Comparison of ENCODE assay signal across 1 cellular context in genomic region chr7:149261829-149262617, GRCh38.
TF ChIP-seq lines count a peak whose summit lies in the region.

Gene ZNF783, plus strand, starts transcription at chr7:149262196. Its CDS starts 138 bp downstream, at chr7:149262334.

TF ChIP-seq in HepG2, 621 proteins besides CTCF, POLR2A, EP300 and RAD21 (continued from another document and continues in another):
- TF ChIP-seq, protein P1, sequence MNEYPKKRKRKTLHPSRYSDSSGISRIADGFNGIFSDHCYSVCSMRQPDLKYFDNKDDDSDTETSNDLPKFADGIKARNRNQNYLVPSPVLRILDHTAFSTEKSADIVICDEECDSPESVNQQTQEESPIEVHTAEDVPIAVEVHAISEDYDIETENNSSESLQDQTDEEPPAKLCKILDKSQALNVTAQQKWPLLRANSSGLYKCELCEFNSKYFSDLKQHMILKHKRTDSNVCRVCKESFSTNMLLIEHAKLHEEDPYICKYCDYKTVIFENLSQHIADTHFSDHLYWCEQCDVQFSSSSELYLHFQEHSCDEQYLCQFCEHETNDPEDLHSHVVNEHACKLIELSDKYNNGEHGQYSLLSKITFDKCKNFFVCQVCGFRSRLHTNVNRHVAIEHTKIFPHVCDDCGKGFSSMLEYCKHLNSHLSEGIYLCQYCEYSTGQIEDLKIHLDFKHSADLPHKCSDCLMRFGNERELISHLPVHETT (CRISPR knock-in tag; conservative IDR thresholded peaks at IDR 0.05), result peak; percentile 66; the same call in 1 of the 2 replicates
- peak; percentile 92; the same call in 1 of the 2 replicates for TF ChIP-seq CREB3 (CRISPR knock-in tag; IDR thresholded peaks at IDR 0.05)
- TF ChIP-seq TEAD2 (CRISPR knock-in tag; IDR thresholded peaks at IDR 0.05), result no peak; the same call in 1 of the 2 replicates
- TF ChIP-seq HIVEP1 (CRISPR knock-in tag; IDR thresholded peaks at IDR 0.05), result 0 out of 2 replicates have a peak, but pooled peaks have one; percentile 44
- peak; percentile 77 for TF ChIP-seq CHD2 (IDR thresholded peaks at IDR 0.05; ENCODE audit: low read depth, low read length)
- no peak for TF ChIP-seq SNAI1 (CRISPR knock-in tag; IDR thresholded peaks at IDR 0.05; ENCODE audit: borderline replicate concordance)
- TF ChIP-seq KDM2A (CRISPR knock-in tag; IDR thresholded peaks at IDR 0.05; ENCODE audit: borderline replicate concordance, low read depth), result peak; percentile 86
- no peak for TF ChIP-seq EED (CRISPR knock-in tag; IDR thresholded peaks at IDR 0.05)
- TF ChIP-seq, protein P2, sequence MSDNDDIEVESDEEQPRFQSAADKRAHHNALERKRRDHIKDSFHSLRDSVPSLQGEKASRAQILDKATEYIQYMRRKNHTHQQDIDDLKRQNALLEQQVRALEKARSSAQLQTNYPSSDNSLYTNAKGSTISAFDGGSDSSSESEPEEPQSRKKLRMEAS (IDR thresholded peaks at IDR 0.05), result peak; percentile 100
- 0 out of 2 replicates have a peak, but pooled peaks have one; percentile 30 for TF ChIP-seq ZSCAN9 (CRISPR knock-in tag; IDR thresholded peaks at IDR 0.05; ENCODE audit: borderline replicate concordance)
- TF ChIP-seq ZNF530 (CRISPR knock-in tag; IDR thresholded peaks at IDR 0.05; ENCODE audit: low read depth), result peak; percentile 78; the same call in 1 of the 2 replicates
- TF ChIP-seq ZNF766 (CRISPR knock-in tag; IDR thresholded peaks at IDR 0.05; ENCODE audit: borderline replicate concordance), result peak; percentile 98
- TF ChIP-seq HNF4G (IDR thresholded peaks at IDR 0.05; ENCODE audit: borderline replicate concordance, low read depth, low read length), result no peak
- peak; percentile 43; the same call in 1 of the 2 replicates for TF ChIP-seq HNF4G (CRISPR knock-in tag; IDR thresholded peaks at IDR 0.05; ENCODE audit: borderline replicate concordance, low read depth)
- no peak for TF ChIP-seq STAT5B (CRISPR knock-in tag; IDR thresholded peaks at IDR 0.05)
- TF ChIP-seq, protein P3, sequence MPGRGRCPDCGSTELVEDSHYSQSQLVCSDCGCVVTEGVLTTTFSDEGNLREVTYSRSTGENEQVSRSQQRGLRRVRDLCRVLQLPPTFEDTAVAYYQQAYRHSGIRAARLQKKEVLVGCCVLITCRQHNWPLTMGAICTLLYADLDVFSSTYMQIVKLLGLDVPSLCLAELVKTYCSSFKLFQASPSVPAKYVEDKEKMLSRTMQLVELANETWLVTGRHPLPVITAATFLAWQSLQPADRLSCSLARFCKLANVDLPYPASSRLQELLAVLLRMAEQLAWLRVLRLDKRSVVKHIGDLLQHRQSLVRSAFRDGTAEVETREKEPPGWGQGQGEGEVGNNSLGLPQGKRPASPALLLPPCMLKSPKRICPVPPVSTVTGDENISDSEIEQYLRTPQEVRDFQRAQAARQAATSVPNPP (CRISPR knock-in tag; IDR thresholded peaks at IDR 0.05), result peak; percentile 99
- 0 out of 2 replicates have a peak, but pooled peaks have one; percentile 29 for TF ChIP-seq BRD4 (CRISPR knock-in tag; IDR thresholded peaks at IDR 0.05)
- TF ChIP-seq ZNF614 (CRISPR knock-in tag; IDR thresholded peaks at IDR 0.05; ENCODE audit: borderline replicate concordance), result 0 out of 2 replicates have a peak, but pooled peaks have one; percentile 23
- TF ChIP-seq ZMYM4 (CRISPR knock-in tag; IDR thresholded peaks at IDR 0.05), result peak; percentile 83
- TF ChIP-seq ARID2 (CRISPR knock-in tag; IDR thresholded peaks at IDR 0.05; ENCODE audit: borderline replicate concordance), result peak; percentile 93; the same call in 1 of the 2 replicates
- peak; percentile 88; the same call in 1 of the 2 replicates for TF ChIP-seq HINFP (CRISPR knock-in tag; IDR thresholded peaks at IDR 0.05; ENCODE audit: low read depth)
- TF ChIP-seq ZFYVE20 (CRISPR knock-in tag; IDR thresholded peaks at IDR 0.05; ENCODE audit: borderline replicate concordance, low read depth), result no peak
- peak; percentile 96 for TF ChIP-seq ZNF547 (CRISPR knock-in tag; IDR thresholded peaks at IDR 0.05)
- TF ChIP-seq, protein P4, sequence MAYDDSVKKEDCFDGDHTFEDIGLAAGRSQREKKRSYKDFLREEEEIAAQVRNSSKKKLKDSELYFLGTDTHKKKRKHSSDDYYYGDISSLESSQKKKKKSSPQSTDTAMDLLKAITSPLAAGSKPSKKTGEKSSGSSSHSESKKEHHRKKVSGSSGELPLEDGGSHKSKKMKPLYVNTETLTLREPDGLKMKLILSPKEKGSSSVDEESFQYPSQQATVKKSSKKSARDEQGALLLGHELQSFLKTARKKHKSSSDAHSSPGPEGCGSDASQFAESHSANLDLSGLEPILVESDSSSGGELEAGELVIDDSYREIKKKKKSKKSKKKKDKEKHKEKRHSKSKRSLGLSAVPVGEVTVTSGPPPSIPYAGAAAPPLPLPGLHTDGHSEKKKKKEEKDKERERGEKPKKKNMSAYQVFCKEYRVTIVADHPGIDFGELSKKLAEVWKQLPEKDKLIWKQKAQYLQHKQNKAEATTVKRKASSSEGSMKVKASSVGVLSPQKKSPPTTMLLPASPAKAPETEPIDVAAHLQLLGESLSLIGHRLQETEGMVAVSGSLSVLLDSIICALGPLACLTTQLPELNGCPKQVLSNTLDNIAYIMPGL (CRISPR knock-in tag; IDR thresholded peaks at IDR 0.05; ENCODE audit: borderline replicate concordance in 1 of 2, low read depth in 1 of 2), result peak; percentile 64 to 78; a peak in 3 of 4 replicates
- TF ChIP-seq PRMT3 (CRISPR knock-in tag; IDR thresholded peaks at IDR 0.05; ENCODE audit: borderline replicate concordance, low read depth), result peak; percentile 99
- TF ChIP-seq, protein P5, sequence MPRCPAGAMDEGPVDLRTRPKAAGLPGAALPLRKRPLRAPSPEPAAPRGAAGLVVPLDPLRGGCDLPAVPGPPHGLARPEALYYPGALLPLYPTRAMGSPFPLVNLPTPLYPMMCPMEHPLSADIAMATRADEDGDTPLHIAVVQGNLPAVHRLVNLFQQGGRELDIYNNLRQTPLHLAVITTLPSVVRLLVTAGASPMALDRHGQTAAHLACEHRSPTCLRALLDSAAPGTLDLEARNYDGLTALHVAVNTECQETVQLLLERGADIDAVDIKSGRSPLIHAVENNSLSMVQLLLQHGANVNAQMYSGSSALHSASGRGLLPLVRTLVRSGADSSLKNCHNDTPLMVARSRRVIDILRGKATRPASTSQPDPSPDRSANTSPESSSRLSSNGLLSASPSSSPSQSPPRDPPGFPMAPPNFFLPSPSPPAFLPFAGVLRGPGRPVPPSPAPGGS (CRISPR knock-in tag; IDR thresholded peaks at IDR 0.05), result peak; percentile 93
- peak; percentile 79; the same call in 1 of the 2 replicates for TF ChIP-seq KDM5B (CRISPR knock-in tag; IDR thresholded peaks at IDR 0.05; ENCODE audit: borderline replicate concordance)
- TF ChIP-seq CBX1 (IDR thresholded peaks at IDR 0.05; ENCODE audit: low read depth), result no peak
- TF ChIP-seq, protein P6, sequence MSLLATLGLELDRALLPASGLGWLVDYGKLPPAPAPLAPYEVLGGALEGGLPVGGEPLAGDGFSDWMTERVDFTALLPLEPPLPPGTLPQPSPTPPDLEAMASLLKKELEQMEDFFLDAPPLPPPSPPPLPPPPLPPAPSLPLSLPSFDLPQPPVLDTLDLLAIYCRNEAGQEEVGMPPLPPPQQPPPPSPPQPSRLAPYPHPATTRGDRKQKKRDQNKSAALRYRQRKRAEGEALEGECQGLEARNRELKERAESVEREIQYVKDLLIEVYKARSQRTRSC (CRISPR knock-in tag; IDR thresholded peaks at IDR 0.05; ENCODE audit: low read depth), result peak; percentile 93
- TF ChIP-seq ELF3 (CRISPR knock-in tag; IDR thresholded peaks at IDR 0.05), result peak; percentile 57
- TF ChIP-seq SOX6 (IDR thresholded peaks at IDR 0.05), result no peak
- TF ChIP-seq SOX6 (CRISPR knock-in tag; IDR thresholded peaks at IDR 0.05), result no peak
- TF ChIP-seq ZNF557 (CRISPR knock-in tag; IDR thresholded peaks at IDR 0.05), result 0 out of 2 replicates have a peak, but pooled peaks have one; percentile 63
- peak; percentile 66 for TF ChIP-seq PRDM15 (CRISPR knock-in tag; IDR thresholded peaks at IDR 0.05)
- TF ChIP-seq FOXA3 (CRISPR knock-in tag; IDR thresholded peaks at IDR 0.05), result peak; percentile 43; the same call in 1 of the 2 replicates
- TF ChIP-seq SP140L (CRISPR knock-in tag; IDR thresholded peaks at IDR 0.05; ENCODE audit: borderline replicate concordance), result peak; percentile 76; the same call in 1 of the 2 replicates
- peak; percentile 78; the same call in 1 of the 2 replicates for TF ChIP-seq ZNF354B (CRISPR knock-in tag; IDR thresholded peaks at IDR 0.05)
- TF ChIP-seq ARID5B (CRISPR knock-in tag; IDR thresholded peaks at IDR 0.05), result peak; percentile 35
- TF ChIP-seq ZNF543 (CRISPR knock-in tag; IDR thresholded peaks at IDR 0.05), result peak; percentile 85
- TF ChIP-seq ZNF709 (CRISPR knock-in tag; IDR thresholded peaks at IDR 0.05), result peak; percentile 80
- TF ChIP-seq JUNB (CRISPR knock-in tag; IDR thresholded peaks at IDR 0.05; ENCODE audit: borderline replicate concordance), result peak; percentile 36; the same call in 1 of the 2 replicates
- TF ChIP-seq ZNF138 (CRISPR knock-in tag; IDR thresholded peaks at IDR 0.05; ENCODE audit: low read depth), result peak; percentile 58; the same call in 1 of the 2 replicates
- peak; percentile 98 for TF ChIP-seq HES4 (CRISPR knock-in tag; IDR thresholded peaks at IDR 0.05; ENCODE audit: borderline replicate concordance)
- peak; percentile 33; the same call in 1 of the 2 replicates for TF ChIP-seq GFI1 (CRISPR knock-in tag; IDR thresholded peaks at IDR 0.05; ENCODE audit: borderline replicate concordance)
- TF ChIP-seq ZNF878 (CRISPR knock-in tag; IDR thresholded peaks at IDR 0.05), result peak; percentile 76; the same call in 1 of the 2 replicates
- no peak for TF ChIP-seq RARG (CRISPR knock-in tag; IDR thresholded peaks at IDR 0.05; ENCODE audit: low read depth)
- TF ChIP-seq ZNF746 (CRISPR knock-in tag; IDR thresholded peaks at IDR 0.05), result peak; percentile 79
